7 cellular contexts compared by ENCODE assay signal in the genomic region with DNA sequence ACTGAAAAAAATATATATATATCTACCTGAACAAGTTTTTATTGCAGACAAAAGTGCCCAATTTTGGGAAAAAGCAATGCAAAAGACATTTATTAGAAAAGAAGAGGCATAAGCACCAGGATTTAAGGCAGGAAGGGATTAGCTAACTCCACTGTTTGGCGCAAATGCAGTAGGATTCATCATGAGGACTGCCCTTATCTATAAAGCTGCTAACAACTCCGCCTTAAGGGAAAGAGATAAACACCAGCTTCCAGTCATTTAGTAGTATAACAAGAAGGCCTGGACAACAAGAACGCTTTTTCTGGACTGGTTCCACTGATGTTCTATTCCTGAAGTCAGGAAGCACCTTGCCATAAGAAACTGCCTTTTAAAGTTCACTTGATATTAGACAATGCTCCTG. TPM values are rescaled to one million over a fixed set of nuclear protein-coding genes. Genes with fewer than 3 reads are reported as not detected.
"Had no signal": no experiment of that assay in that cellular context is flagged by ENCODE, and none has a peak within 500 bp of the region (broad histone marks: within the 10 kb centered on the region; RNA-seq: fewer than 3 reads in every experiment).

No MANE protein-coding gene starts in this region.

- ATAC-seq: GM12878 had no signal

- FAIRE-seq: G401.6, GM12878, GM12891, GM12892, GM18507 had no signal

- DNase-seq: GDM1, GF-D8 had no signal

- H3K4me3 ChIP-seq: GM12878 had no signal

RNA-seq across cellular contexts. Expression of gene FSHR, which starts 52.9 kb away (rescaled TPM):
- polyA plus RNA-seq: GM12878 had no signal
